Comparison of ENCODE assay signal across 13 cellular contexts in the genomic region with DNA sequence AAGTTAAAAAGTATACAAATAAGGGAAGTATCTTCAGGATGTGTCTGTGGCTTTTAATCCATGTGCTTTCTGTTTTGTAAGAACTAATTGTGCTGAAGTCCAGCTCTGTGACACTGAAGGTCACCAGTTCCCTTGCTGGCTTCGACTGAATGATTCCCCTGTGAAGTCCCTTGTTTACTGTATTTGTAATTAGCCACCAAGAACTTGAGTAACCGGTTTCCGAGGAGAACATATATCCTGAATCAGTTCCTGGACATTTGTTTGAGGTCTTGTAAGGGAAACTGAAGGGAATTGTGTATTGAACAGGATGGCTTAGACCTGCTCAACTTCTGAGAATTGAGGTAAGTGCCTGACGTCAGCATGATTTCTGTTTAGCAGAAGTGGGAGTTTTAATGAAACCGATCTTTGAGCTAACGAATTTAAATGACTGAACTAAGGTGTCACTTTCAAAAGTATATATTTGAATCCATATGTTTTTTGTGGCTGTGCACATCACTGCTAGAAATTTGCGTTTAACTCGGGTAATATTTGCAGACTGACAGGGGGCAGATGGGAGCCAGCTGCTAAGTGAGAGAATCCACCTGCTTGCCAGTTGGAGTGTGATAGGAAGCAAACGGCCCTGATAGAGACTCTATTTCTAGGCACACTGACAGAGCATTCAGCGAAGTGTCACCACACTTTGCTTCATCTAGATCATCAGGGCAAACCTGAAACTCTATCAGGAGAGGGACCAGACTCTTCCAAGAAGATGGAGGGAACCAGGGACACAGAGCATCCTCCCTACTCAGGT.
DNase-seq lines count a peak whose midpoint lies in the region; ATAC-seq and TF ChIP-seq lines count a peak whose summit lies in the region.
"Had no signal": no experiment of that assay in that cellular context is flagged by ENCODE, and none has a peak within 500 bp of the region (broad histone marks: within the 10 kb centered on the region; RNA-seq: fewer than 3 reads in every experiment).

No MANE protein-coding gene starts in this region.

- peaks cover 0 to 17% (median 3%) of the 10 kb centered on the region in 11 donors for H3K9me3 Mint-ChIP-seq in naive thymus-derived CD4-positive, alpha-beta T cell
- H3K9me3 Mint-ChIP-seq in activated CD4-positive, alpha-beta T cell treated with anti-CD3 and anti-CD28 coated beads, Interleukin-2, amount 10 ng/mL, durations not matched to agents 24 days and 14 days = peaks cover 22% of the 10 kb centered on the region

- H3K4me3 Mint-ChIP-seq in naive thymus-derived CD4-positive, alpha-beta T cell = no peak overlapping the region
- H3K4me3 Mint-ChIP-seq in activated CD4-positive, alpha-beta T cell treated with anti-CD3 and anti-CD28 coated beads, Interleukin-2, amount 10 ng/mL, durations not matched to agents 24 days and 14 days = no peak overlapping the region
- H3K4me3 Mint-ChIP-seq: activated naive CD4-positive, alpha-beta T cell treated with anti-CD3 and anti-CD28 coated beads, Interleukin-2, amount 50 U/mL, for 24 hours had no signal

- intact Hi-C loops in mucosa of descending colon (cut with DNase I, micrococcal nuclease) = no loop called here
- intact Hi-C loops in naive thymus-derived CD4-positive, alpha-beta T cell (cut with micrococcal nuclease) = no loop called here
- intact Hi-C loops in activated CD4-positive, alpha-beta T cell treated with anti-CD3 and anti-CD28 coated beads, Interleukin-2, amount 10 ng/mL, durations not matched to agents 24 days and 14 days (cut with micrococcal nuclease) = no loop called here

- peak; percentile 89 for ATAC-seq in mucosa of descending colon
- ATAC-seq in naive thymus-derived CD4-positive, alpha-beta T cell = no peak
- ATAC-seq in GM21786 (IDR thresholded peaks at IDR 0.05; ENCODE audit: unreplicated experiment) = no peak

- peaks cover 0 to 9% (median 0%) of the 10 kb centered on the region in 5 donors for H3K27me3 Mint-ChIP-seq in naive thymus-derived CD4-positive, alpha-beta T cell
- H3K27me3 Mint-ChIP-seq in activated CD4-positive, alpha-beta T cell treated with anti-CD3 and anti-CD28 coated beads, Interleukin-2, amount 10 ng/mL, durations not matched to agents 24 days and 14 days = no peaks in the 10 kb centered on the region
- H3K27me3 Mint-ChIP-seq: activated naive CD4-positive, alpha-beta T cell treated with anti-CD3 and anti-CD28 coated beads, Interleukin-2, amount 50 U/mL, for 24 hours had no signal

- H3K36me3 Mint-ChIP-seq in naive thymus-derived CD4-positive, alpha-beta T cell = peaks cover 0 to 5% (median 0%) of the 10 kb centered on the region in 5 donors
- H3K36me3 Mint-ChIP-seq in activated CD4-positive, alpha-beta T cell treated with anti-CD3 and anti-CD28 coated beads, Interleukin-2, amount 10 ng/mL, durations not matched to agents 24 days and 14 days (ENCODE audit: low read depth) = no peaks in the 10 kb centered on the region
- H3K36me3 Mint-ChIP-seq: activated naive CD4-positive, alpha-beta T cell treated with anti-CD3 and anti-CD28 coated beads, Interleukin-2, amount 50 U/mL, for 24 hours had no signal

- no peaks in the 10 kb centered on the region for H3K27me3 ChIP-seq in naive thymus-derived CD4-positive, alpha-beta T cell (ENCODE audit: control insufficient read depth in 2 of 2, insufficient read depth in 2 of 2, low read length in 2 of 2)

- no peaks in the 10 kb centered on the region for H3K4me1 ChIP-seq in mucosa of descending colon (ENCODE audit: low read depth)
- no peaks in the 10 kb centered on the region for H3K4me1 ChIP-seq in naive thymus-derived CD4-positive, alpha-beta T cell (ENCODE audit: control insufficient read depth in 2 of 2, insufficient read depth in 2 of 2, low read length in 2 of 2)

- TF ChIP-seq CTCF in epithelial cell of esophagus (IDR thresholded peaks at IDR 0.05; ENCODE audit: insufficient read depth, low read depth, low read length, missing control alignments) (no peak), mucosa of descending colon (IDR thresholded peaks at IDR 0.05) (no peak), coronary artery (IDR thresholded peaks at IDR 0.05) (no peak)

- no peak overlapping the region for H3K27ac Mint-ChIP-seq in naive thymus-derived CD4-positive, alpha-beta T cell
- no peak overlapping the region for H3K27ac Mint-ChIP-seq in activated CD4-positive, alpha-beta T cell treated with anti-CD3 and anti-CD28 coated beads, Interleukin-2, amount 10 ng/mL, durations not matched to agents 24 days and 14 days
- H3K27ac Mint-ChIP-seq: activated naive CD4-positive, alpha-beta T cell treated with anti-CD3 and anti-CD28 coated beads, Interleukin-2, amount 50 U/mL, for 24 hours had no signal

- no peak overlapping the region for H3K27ac ChIP-seq in coronary artery
- no peak overlapping the region for H3K27ac ChIP-seq in naive thymus-derived CD4-positive, alpha-beta T cell (ENCODE audit: low read depth, low read length)

- H3K4me1 Mint-ChIP-seq in naive thymus-derived CD4-positive, alpha-beta T cell = peaks cover 0 to 2% (median 0%) of the 10 kb centered on the region in 7 donors
- H3K4me1 Mint-ChIP-seq in activated CD4-positive, alpha-beta T cell treated with anti-CD3 and anti-CD28 coated beads, Interleukin-2, amount 10 ng/mL, durations not matched to agents 24 days and 14 days = no peaks in the 10 kb centered on the region
- H3K4me1 Mint-ChIP-seq: activated naive CD4-positive, alpha-beta T cell treated with anti-CD3 and anti-CD28 coated beads, Interleukin-2, amount 50 U/mL, for 24 hours had no signal

- H3K36me3 ChIP-seq in mucosa of descending colon (ENCODE audit: low read depth) = no peaks in the 10 kb centered on the region
- no peaks in the 10 kb centered on the region for H3K36me3 ChIP-seq in naive thymus-derived CD4-positive, alpha-beta T cell (ENCODE audit: control insufficient read depth in 2 of 3, insufficient read depth in 3 of 3, low read length in 3 of 3)

- no peak overlapping the region for H3K4me3 ChIP-seq in epithelial cell of esophagus (ENCODE audit: low read length)
- no peak overlapping the region for H3K4me3 ChIP-seq in mucosa of descending colon
- H3K4me3 ChIP-seq in coronary artery = no peak overlapping the region
- H3K4me3 ChIP-seq in naive thymus-derived CD4-positive, alpha-beta T cell (ENCODE audit: low read length) = no peak overlapping the region

- CTCF ChIA-PET in naive thymus-derived CD4-positive, alpha-beta T cell (lab: Charles Lee) = no interaction called here

- H3K9me3 ChIP-seq in mucosa of descending colon = no peaks in the 10 kb centered on the region
- peaks cover 0 to 3% (median 0%) of the 10 kb centered on the region in 3 experiments for H3K9me3 ChIP-seq in naive thymus-derived CD4-positive, alpha-beta T cell (ENCODE audit: control insufficient read depth in 2 of 3, low read length in 3 of 3)

- POLR2A ChIA-PET in naive thymus-derived CD4-positive, alpha-beta T cell (lab: Charles Lee) = no interaction called here

- DNase-seq in DMS153 (lab: John Stamatoyannopoulos, UW) = peak; percentile 88
- peak; percentile 94 to 95 for DNase-seq in NCI-H526 (lab: John Stamatoyannopoulos, UW)
- peak; percentile 79 for DNase-seq in epithelial cell of esophagus (ENCODE audit: low read depth)
- peak in 1 of 3 donors; percentile 39 for DNase-seq in mucosa of descending colon
- DNase-seq in coronary artery (ENCODE audit: low spot score) = no peak
- DNase-seq in naive thymus-derived CD4-positive, alpha-beta T cell = no peak
- DNase-seq in activated CD4-positive, alpha-beta T cell treated with anti-CD3 and anti-CD28 coated beads, Interleukin-2, amount 10 ng/mL, durations not matched to agents 24 days and 14 days = no peak
- DNase-seq: activated CD8-positive, alpha-beta memory T cell treated with anti-CD3 and anti-CD28 coated beads for 24 hours; GDM1; MM.1S; NK-92 treated with Interleukin-12 subunit alpha and Interleukin-12 subunit beta, amount 100 ng/mL, for 24 hours had no signal

Comparison
In these comparisons a context has a peak if more than half of its experiments do, and no peak if none do; other contexts are left out.
1. DNase-seq: peak in DMS153 (single experiment), NCI-H526 (2 of 2) and epithelial cell of esophagus (single experiment); none in coronary artery (single experiment), naive thymus-derived CD4-positive, alpha-beta T cell (0 of 9) and activated CD4-positive, alpha-beta T cell treated with anti-CD3 and anti-CD28 coated beads, Interleukin-2, amount 10 ng/mL, durations not matched to agents 24 days and 14 days (single experiment).